In the genomic region with DNA sequence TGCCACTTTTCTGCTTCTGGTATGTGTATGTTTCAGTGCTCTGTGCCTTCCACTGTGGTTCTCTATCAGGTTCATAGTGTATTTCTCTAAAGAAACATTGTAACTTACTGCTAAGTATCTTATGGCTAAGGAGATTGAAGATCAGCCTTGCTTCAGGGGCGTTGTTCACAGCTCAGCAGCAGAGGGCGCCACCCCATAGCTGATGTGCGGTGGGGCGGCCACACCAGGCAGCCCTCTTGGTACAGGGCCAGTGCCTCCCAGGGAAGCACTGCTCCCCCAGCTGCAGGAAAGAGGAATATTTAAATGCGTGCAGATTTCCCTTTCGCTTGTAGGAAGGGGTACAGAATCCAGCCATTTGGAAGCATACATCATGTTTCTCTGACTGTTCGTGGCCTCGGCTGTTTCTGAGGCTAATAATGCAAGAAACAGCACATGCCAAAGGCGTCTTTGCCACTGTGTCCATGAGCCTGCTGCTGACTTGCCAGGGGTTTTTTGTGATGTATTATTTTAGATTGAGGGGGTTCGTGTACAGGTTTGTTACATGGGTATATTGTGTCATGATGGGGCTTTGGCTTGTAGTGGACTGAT, we compare ENCODE assay signal across 8 cellular contexts.
DNase-seq lines count a peak whose midpoint lies in the region; ATAC-seq, FAIRE-seq and TF ChIP-seq lines count a peak whose summit lies in the region.
"Not testable (repeated sequence)": the region's sequence is repeated elsewhere in the genome, so short reads cannot be mapped to it uniquely, and the experiment has no call there.

No MANE protein-coding gene starts in this region.

- peak; percentile 79 for FAIRE-seq in kidney (lab: Jason Lieb, UNC)

- TF ChIP-seq CTCF in A673 (conservative IDR thresholded peaks at IDR 0.05; ENCODE audit: low read depth, low read length) (peak; percentile 77), LNCaP clone FGC (IDR thresholded peaks at IDR 0.05; ENCODE audit: control insufficient read depth, extremely low read depth, insufficient read depth) (peak; percentile 87), colonic mucosa (IDR thresholded peaks at IDR 0.05) (peak; percentile 84), kidney (IDR thresholded peaks at IDR 0.05; ENCODE audit: borderline replicate concordance, extremely low read depth, insufficient read depth) (peak; percentile 82)

- not testable (repeated sequence) for H3K27ac ChIP-seq in A673 (ENCODE audit: low read depth, low read length, poor library complexity, severe bottlenecking); colonic mucosa; kidney (ENCODE audit: low read depth in 2 of 2, low read length in 2 of 2)

- H3K27me3 Mint-ChIP-seq in activated CD8-positive, alpha-beta T cell treated with anti-CD3 and anti-CD28 coated beads, Interleukin-2, amount 10 ng/mL, durations not matched to agents 7 days and 5 days (ENCODE audit: low read depth) = peaks cover 15% of the 10 kb centered on the region

- H3K4me3 ChIP-seq in A673 (ENCODE audit: low read depth, low read length, poor library complexity, severe bottlenecking) = peak overlapping the region; percentile 28
- H3K4me3 ChIP-seq in LNCaP clone FGC (ENCODE audit: low read depth, low read length); colonic mucosa: not testable (repeated sequence)
- peak overlapping the region in 1 of 2 donors; percentile 43 for H3K4me3 ChIP-seq in kidney (ENCODE audit: low read length in 2 of 2)

- H3K9me3 Mint-ChIP-seq in activated CD8-positive, alpha-beta T cell treated with anti-CD3 and anti-CD28 coated beads, Interleukin-2, amount 10 ng/mL, durations not matched to agents 7 days and 5 days (ENCODE audit: insufficient read depth) = not testable (repeated sequence)

- H3K4me3 Mint-ChIP-seq in activated CD8-positive, alpha-beta T cell treated with anti-CD3 and anti-CD28 coated beads, Interleukin-2, amount 10 ng/mL, durations not matched to agents 7 days and 5 days = not testable (repeated sequence)

- CTCF ChIA-PET in A673 (lab: Charles Lee) = not testable (repeated sequence)
- CTCF ChIA-PET in activated CD8-positive, alpha-beta T cell treated with anti-CD3 and anti-CD28 coated beads, Interleukin-2, amount 10 ng/mL, durations not matched to agents 7 days and 5 days (lab: Charles Lee) = interaction anchor here (0.8 to 1.4 kb wide), 5 partner anchors 116 to 173 kb away, joined by 3 to 7 read pairs (median 4); a partner anchor contains a TSS

- intact Hi-C loops in A673 (cut with micrococcal nuclease; ENCODE audit: unreplicated experiment) (loop anchor here (2.0 kb wide), 1 partner anchor 170 kb away; a partner anchor contains a TSS), colonic mucosa (cut with DNase I) (loop anchor here (5.0 kb wide), 1 partner anchor 168 kb away; a partner anchor contains a TSS)
- intact Hi-C loops in kidney (cut with DNase I) = not testable (repeated sequence)

- not testable (repeated sequence) for BruUV-seq in A673 (replicated peaks; lab: Mats Ljungman, UMichigan)

- H3K36me3 Mint-ChIP-seq in activated CD8-positive, alpha-beta T cell treated with anti-CD3 and anti-CD28 coated beads, Interleukin-2, amount 10 ng/mL, durations not matched to agents 7 days and 5 days (ENCODE audit: low read depth) = not testable (repeated sequence)

- not testable (repeated sequence) for H3K4me1 ChIP-seq in A673 (ENCODE audit: insufficient read depth, low read length, poor library complexity, severe bottlenecking); colonic mucosa; kidney (ENCODE audit: control insufficient read depth in 1 of 2, insufficient read depth in 1 of 2, low read depth in 1 of 2, low read length in 2 of 2)

- H3K27ac Mint-ChIP-seq in activated CD8-positive, alpha-beta T cell treated with anti-CD3 and anti-CD28 coated beads, Interleukin-2, amount 10 ng/mL, durations not matched to agents 7 days and 5 days = not testable (repeated sequence)

- peak; percentile 46 for ATAC-seq in GM18511 (IDR thresholded peaks at IDR 0.05; ENCODE audit: unreplicated experiment)
- peak; percentile 92 for ATAC-seq in activated CD8-positive, alpha-beta T cell treated with anti-CD3 and anti-CD28 coated beads, Interleukin-2, amount 10 ng/mL, durations not matched to agents 7 days and 5 days

- DNase-seq in A673 (ENCODE audit: low spot score) (peak; percentile 78), LNCaP clone FGC (ENCODE audit: low read depth) (peak; percentile 26), OCI-M1 (lab: John Stamatoyannopoulos, UW) (peak; percentile 81), colonic mucosa (peak; percentile 86), kidney (peak; percentile 91)
- DNase-seq in activated CD8-positive, alpha-beta T cell treated with anti-CD3 and anti-CD28 coated beads, Interleukin-2, amount 10 ng/mL, durations not matched to agents 7 days and 5 days = peak; percentile 83
- peak; percentile 48 to 69 for DNase-seq in stimulated activated CD4-positive, alpha-beta T cell treated with anti-CD3 and anti-CD28 coated beads, Interleukin-12 subunit alpha, Interleukin-12 subunit beta, amount 100 ng/mL, for 24 hours (ENCODE audit: low read depth in 2 of 2)

- not testable (repeated sequence) for H3K36me3 ChIP-seq in A673 (ENCODE audit: insufficient read depth, low read length, poor library complexity, severe bottlenecking); colonic mucosa; kidney (ENCODE audit: control insufficient read depth in 1 of 2, insufficient read depth in 2 of 2, low read length in 2 of 2)

- peaks cover 21% of the 10 kb centered on the region for H3K4me1 Mint-ChIP-seq in activated CD8-positive, alpha-beta T cell treated with anti-CD3 and anti-CD28 coated beads, Interleukin-2, amount 10 ng/mL, durations not matched to agents 7 days and 5 days (ENCODE audit: low read depth)

- not testable (repeated sequence) for H3K27me3 ChIP-seq in A673 (replicated peaks; ENCODE audit: insufficient read depth, low read depth, low read length, poor library complexity); colonic mucosa

- not testable (repeated sequence) for H3K9me3 ChIP-seq in A673 (ENCODE audit: low read depth, low read length, poor library complexity, severe bottlenecking); colonic mucosa; kidney (ENCODE audit: control insufficient read depth in 1 of 2, low read length in 2 of 2)

- H3K9ac ChIP-seq in colonic mucosa (ENCODE audit: low read depth in 2 of 2, low read length in 2 of 2); kidney (ENCODE audit: low read length in 2 of 2): not testable (repeated sequence)

- POLR2A ChIA-PET in A673 (lab: Charles Lee; ENCODE audit: low non-redundant PET); activated CD8-positive, alpha-beta T cell treated with anti-CD3 and anti-CD28 coated beads, Interleukin-2, amount 10 ng/mL, durations not matched to agents 7 days and 5 days (lab: Charles Lee): not testable (repeated sequence)

Comparison
In these comparisons a context has a peak if more than half of its experiments do, and no peak if none do; other contexts are left out.
1. DNase-seq: peak in every context shown above with its lines; median percentile 91 in kidney; 86 in colonic mucosa; 83 in activated CD8-positive, alpha-beta T cell treated with anti-CD3 and anti-CD28 coated beads, Interleukin-2, amount 10 ng/mL, durations not matched to agents 7 days and 5 days; 81 in OCI-M1; 78 in A673; 58 in stimulated activated CD4-positive, alpha-beta T cell treated with anti-CD3 and anti-CD28 coated beads, Interleukin-12 subunit alpha, Interleukin-12 subunit beta, amount 100 ng/mL, for 24 hours; 26 in LNCaP clone FGC.